Comparison of ENCODE assay signal across 12 cellular contexts in genomic region chr16:66554492-66554891, GRCh38. TPM values are rescaled to one million over a fixed set of nuclear protein-coding genes. Genes with fewer than 3 reads are reported as not detected.
A peak's percentile ranks its signal among the peaks of the same experiment; 100 is the strongest.
DNase-seq lines count a peak whose midpoint lies in the region; ATAC-seq and TF ChIP-seq lines count a peak whose summit lies in the region.
"Had no signal": no experiment of that assay in that cellular context is flagged by ENCODE, and none has a peak within 500 bp of the region (broad histone marks: within the 10 kb centered on the region; RNA-seq: fewer than 3 reads in every experiment).

No MANE protein-coding gene starts in this region.

- TF ChIP-seq CTCF in DOHH2 (IDR thresholded peaks at IDR 0.05; ENCODE audit: low read depth, low read length, poor library complexity, severe bottlenecking) (no peak), SU-DHL-6 (IDR thresholded peaks at IDR 0.05; ENCODE audit: insufficient read depth, low read length, poor library complexity, severe bottlenecking) (no peak), lower lobe of right lung (IDR thresholded peaks at IDR 0.05) (no peak)

- H3K9me2 ChIP-seq in DOHH2 (replicated peaks; ENCODE audit: control insufficient read depth, low read length) (no peaks in the 10 kb centered on the region), SU-DHL-6 (replicated peaks; ENCODE audit: insufficient read depth, low read length) (no peaks in the 10 kb centered on the region)

- peaks cover 4% of the 10 kb centered on the region for H3F3A ChIP-seq in DOHH2 (ENCODE audit: control insufficient read depth, insufficient read depth)
- H3F3A ChIP-seq in SU-DHL-6 (ENCODE audit: insufficient read depth): peaks cover 2% of the 10 kb centered on the region; the same call in 1 of the 2 replicates

- 0 out of 2 replicates have a peak overlapping the region, but pooled peaks have one; percentile 67 for H3K9ac ChIP-seq in SU-DHL-6 (ENCODE audit: low read length)

- no peak for ATAC-seq in lower lobe of right lung

- DNase-seq in lower lobe of right lung: no peak
- DNase-seq in NCI-H446 treated with DMSO at 0.1 percent for 48 hours (lab: John Stamatoyannopoulos, UW): no peak
- no peak for DNase-seq in retina
- DNase-seq in caudate nucleus (lab: John Stamatoyannopoulos, UW): no peak
- DNase-seq: activated CD4-positive, alpha-beta T cell treated with anti-CD3 and anti-CD28 coated beads for 48 hours; Caco-2; H7; mammary epithelial cell; PC-9; SW 1271 had no signal

- H3K27me3 ChIP-seq in DOHH2 (ENCODE audit: control insufficient read depth, low read length) (no peaks in the 10 kb centered on the region), SU-DHL-6 (ENCODE audit: low read length) (no peaks in the 10 kb centered on the region), lower lobe of right lung (ENCODE audit: low read depth) (no peaks in the 10 kb centered on the region)

- H3K27ac ChIP-seq in DOHH2 (ENCODE audit: low read depth, low read length): no peak overlapping the region
- H3K27ac ChIP-seq in SU-DHL-6 (ENCODE audit: low read depth, low read length): no peak overlapping the region
- H3K27ac ChIP-seq in lower lobe of right lung: no peak overlapping the region
- H3K27ac ChIP-seq in caudate nucleus (ENCODE audit: low read depth, low read length): no peak overlapping the region
- H3K27ac ChIP-seq: PC-9 had no signal

- no peak overlapping the region for H3K4me3 ChIP-seq in DOHH2 (ENCODE audit: low read length)
- no peak overlapping the region for H3K4me3 ChIP-seq in SU-DHL-6 (ENCODE audit: insufficient read depth, low read length, poor library complexity, severe bottlenecking)
- H3K4me3 ChIP-seq in lower lobe of right lung: peak overlapping the region; percentile 12

- peaks cover 34% of the 10 kb centered on the region for H3K36me3 ChIP-seq in DOHH2 (ENCODE audit: control insufficient read depth, low read length)
- peaks cover 6% of the 10 kb centered on the region; the same call in 1 of the 2 replicates for H3K36me3 ChIP-seq in SU-DHL-6 (ENCODE audit: low read length)
- peaks cover 26% of the 10 kb centered on the region for H3K36me3 ChIP-seq in lower lobe of right lung

- no peaks in the 10 kb centered on the region for H4K20me1 ChIP-seq in DOHH2 (ENCODE audit: control insufficient read depth, insufficient read depth, low read depth, low read length)
- 0 out of 2 replicates have a peak, but pooled peaks cover 4% of the 10 kb centered on the region for H4K20me1 ChIP-seq in SU-DHL-6 (ENCODE audit: low read depth, low read length)

- intact Hi-C loops in lower lobe of right lung (cut with DNase I): no loop called here

- no peak overlapping the region for H2AFZ ChIP-seq in SU-DHL-6 (ENCODE audit: low read depth, low read length, severe bottlenecking)
- H2AFZ ChIP-seq: PC-9 had no signal

- peaks cover 49% of the 10 kb centered on the region for H3K4me1 ChIP-seq in DOHH2 (ENCODE audit: control insufficient read depth, low read length)
- H3K4me1 ChIP-seq in lower lobe of right lung: peaks cover 59% of the 10 kb centered on the region

- H3K9me3 ChIP-seq in DOHH2 (ENCODE audit: control insufficient read depth, insufficient read depth, low read length) (no peaks in the 10 kb centered on the region), SU-DHL-6 (ENCODE audit: insufficient read depth, low read length) (no peaks in the 10 kb centered on the region), lower lobe of right lung (no peaks in the 10 kb centered on the region)
- H3K9me3 ChIP-seq: Caco-2 had no signal

- H3K4me2 ChIP-seq in DOHH2 (ENCODE audit: low read length): peak overlapping the region; percentile 88; the same call in 1 of the 2 replicates
- H3K4me2 ChIP-seq in SU-DHL-6 (ENCODE audit: low read depth, low read length, poor library complexity, severe bottlenecking): peak overlapping the region; percentile 75

- peaks cover 40% of the 10 kb centered on the region for H3K79me2 ChIP-seq in DOHH2 (ENCODE audit: control insufficient read depth, low read length)
- peaks cover 34% of the 10 kb centered on the region for H3K79me2 ChIP-seq in SU-DHL-6 (ENCODE audit: insufficient read depth, low read length)

RNA-seq across cellular contexts. Expression of gene CKLF, which starts 2.1 kb away (rescaled TPM):
- total RNA-seq in lower lobe of right lung: 64.9 TPM

RNA-seq across cellular contexts. Expression of gene TK2, which starts 4.6 kb away (rescaled TPM):
- total RNA-seq in lower lobe of right lung: 36.2 TPM

RNA-seq across cellular contexts. Expression of gene CMTM1, which starts 11.7 kb away (rescaled TPM):
- 8.1 TPM for total RNA-seq in lower lobe of right lung

RNA-seq across cellular contexts. Expression of gene CMTM2, which starts 24.8 kb away (rescaled TPM):
- total RNA-seq in lower lobe of right lung: 4.0 TPM
- total RNA-seq: Caco-2, mammary epithelial cell, PC-9 had no signal

RNA-seq across cellular contexts. Expression of gene CMTM3, which starts 50.0 kb away (rescaled TPM):
- 35.8 TPM for total RNA-seq in lower lobe of right lung
